ENCODE assay signal across 12 cellular contexts in genomic region chr6:62298745-62299392, GRCh38. TPM values are rescaled to one million over a fixed set of nuclear protein-coding genes. Genes with fewer than 3 reads are reported as not detected.
A peak's percentile ranks its signal among the peaks of the same experiment; 100 is the strongest.
DNase-seq lines count a peak whose midpoint lies in the region; ATAC-seq and TF ChIP-seq lines count a peak whose summit lies in the region.
"Had no signal": no experiment of that assay in that cellular context is flagged by ENCODE, and none has a peak within 500 bp of the region (broad histone marks: within the 10 kb centered on the region; RNA-seq: fewer than 3 reads in every experiment).

No MANE protein-coding gene starts in this region.

- ATAC-seq in GM18868 (IDR thresholded peaks at IDR 0.05; ENCODE audit: unreplicated experiment) (peak; percentile 92), GM21717 (IDR thresholded peaks at IDR 0.05; ENCODE audit: unreplicated experiment) (peak; percentile 89), HG03354 (IDR thresholded peaks at IDR 0.05; ENCODE audit: poor library complexity, severe bottlenecking, unreplicated experiment) (peak; percentile 93), activated B cell treated with CpG ODN at 0.5 μM for 24 hours (ENCODE audit: low read depth) (peak; percentile 66), foreskin keratinocyte (no peak)

- no TSS peak for BruUV-seq in A673 (replicated peaks; lab: Mats Ljungman, UMichigan)

- POLR2A ChIA-PET in activated B cell treated with CpG ODN at 0.5 μM for 24 hours (lab: Charles Lee) = interaction anchor here (0.7 to 1.5 kb wide), 7 partner anchors 10 to 435 kb away, joined by 3 to 13 read pairs (median 7); partner anchors contain the start of gene KHDRBS2
- POLR2A ChIA-PET in A673 (lab: Charles Lee; ENCODE audit: low non-redundant PET) = no interaction called here

- peak overlapping the region; percentile 86 for H3K27ac Mint-ChIP-seq in activated B cell treated with CpG ODN at 0.5 μM for 24 hours
- H3K27ac Mint-ChIP-seq: activated naive CD8-positive, alpha-beta T cell had no signal

- H3K36me3 ChIP-seq in vagina (no peaks in the 10 kb centered on the region), A673 (ENCODE audit: insufficient read depth, low read length, poor library complexity, severe bottlenecking) (no peaks in the 10 kb centered on the region)

- no peak overlapping the region for H3K27ac ChIP-seq in vagina
- H3K27ac ChIP-seq in A673 (ENCODE audit: low read depth, low read length, poor library complexity, severe bottlenecking) = no peak overlapping the region
- no peak overlapping the region for H3K27ac ChIP-seq in foreskin keratinocyte

- CTCF ChIA-PET in activated B cell treated with CpG ODN at 0.5 μM for 24 hours (lab: Charles Lee) (interaction anchor here (2.3 kb wide), 1 partner anchor 13 kb away, joined by 7 read pairs; the partner anchor contains the start of gene KHDRBS2), A673 (lab: Charles Lee) (no interaction called here)

- peaks cover 24% of the 10 kb centered on the region for H3K4me1 Mint-ChIP-seq in activated B cell treated with CpG ODN at 0.5 μM for 24 hours

- H3K27me3 ChIP-seq in vagina = no peaks in the 10 kb centered on the region
- H3K27me3 ChIP-seq in A673 (replicated peaks; ENCODE audit: insufficient read depth, low read depth, low read length, poor library complexity) = no peaks in the 10 kb centered on the region
- H3K27me3 ChIP-seq in foreskin keratinocyte = no peaks in the 10 kb centered on the region

- H3K4me3 ChIP-seq in vagina = no peak overlapping the region
- H3K4me3 ChIP-seq in A673 (ENCODE audit: low read depth, low read length, poor library complexity, severe bottlenecking) = no peak overlapping the region

- no peaks in the 10 kb centered on the region for H3K9me3 ChIP-seq in vagina
- peaks cover 26% of the 10 kb centered on the region for H3K9me3 ChIP-seq in A673 (ENCODE audit: low read depth, low read length, poor library complexity, severe bottlenecking)

- peaks cover 13% of the 10 kb centered on the region for H3K9me3 Mint-ChIP-seq in activated B cell treated with CpG ODN at 0.5 μM for 24 hours

- peaks cover 8% of the 10 kb centered on the region for H3K36me3 Mint-ChIP-seq in activated B cell treated with CpG ODN at 0.5 μM for 24 hours (ENCODE audit: low read depth)
- H3K36me3 Mint-ChIP-seq: activated naive CD8-positive, alpha-beta T cell had no signal

- no peak for TF ChIP-seq CTCF in activated B cell treated with CpG ODN at 0.5 μM for 24 hours (IDR thresholded peaks at IDR 0.05)
- TF ChIP-seq CTCF in vagina (IDR thresholded peaks at IDR 0.05) = no peak
- TF ChIP-seq CTCF in A673 (conservative IDR thresholded peaks at IDR 0.05; ENCODE audit: low read depth, low read length) = no peak
- no peak for TF ChIP-seq CTCF in foreskin keratinocyte (conservative IDR thresholded peaks at IDR 0.05)

- intact Hi-C loops in activated B cell treated with CpG ODN at 0.5 μM for 24 hours (cut with micrococcal nuclease) (loop anchor here (1.0 to 2.0 kb wide), 3 partner anchors 13 to 1274 kb away; partner anchors contain the start of genes KHDRBS2, LOC128125822 and PTP4A1), vagina (cut with DNase I) (no loop called here), A673 (cut with micrococcal nuclease; ENCODE audit: unreplicated experiment) (no loop called here)

- no peaks in the 10 kb centered on the region for H3K4me1 ChIP-seq in vagina
- H3K4me1 ChIP-seq in A673 (ENCODE audit: insufficient read depth, low read length, poor library complexity, severe bottlenecking) = no peaks in the 10 kb centered on the region
- no peaks in the 10 kb centered on the region for H3K4me1 ChIP-seq in foreskin keratinocyte

- no peak for TF ChIP-seq POLR2A in vagina (IDR thresholded peaks at IDR 0.05)

- DNase-seq in activated B cell treated with CpG ODN at 0.5 μM for 24 hours (no peak), vagina (ENCODE audit: extremely low spot score in 2 of 2) (no peak), A673 (ENCODE audit: low spot score) (no peak), foreskin keratinocyte (no peak), NCI-H187 treated with DMSO at 0.1 percent for 48 hours (lab: John Stamatoyannopoulos, UW) (no peak)
- DNase-seq: NCI-H510A treated with DMSO at 0.1 percent for 48 hours had no signal

- H3K27me3 Mint-ChIP-seq in activated B cell treated with CpG ODN at 0.5 μM for 24 hours = no peaks in the 10 kb centered on the region
- H3K27me3 Mint-ChIP-seq: activated naive CD8-positive, alpha-beta T cell had no signal

- H3K4me3 Mint-ChIP-seq in activated B cell treated with CpG ODN at 0.5 μM for 24 hours = peak overlapping the region; percentile 56
- H3K4me3 Mint-ChIP-seq: activated naive CD8-positive, alpha-beta T cell had no signal

RNA-seq across cellular contexts. Expression of gene KHDRBS2, which starts 12.8 kb away (rescaled TPM):
- total RNA-seq in activated B cell treated with CpG ODN at 0.5 μM for 24 hours (5.5 and 6.9 TPM in 2 replicates), vagina (1.7 TPM), A673 (2021) (not detected in 2 replicates), foreskin keratinocyte (not detected in 2 replicates)
- not detected in 2 replicates for polyA plus RNA-seq in foreskin keratinocyte
- total RNA-seq: HT-29 had no signal
- polyA plus RNA-seq: keratinocyte had no signal
